Comparison of ENCODE assay signal across 10 cellular contexts in the genomic region with DNA sequence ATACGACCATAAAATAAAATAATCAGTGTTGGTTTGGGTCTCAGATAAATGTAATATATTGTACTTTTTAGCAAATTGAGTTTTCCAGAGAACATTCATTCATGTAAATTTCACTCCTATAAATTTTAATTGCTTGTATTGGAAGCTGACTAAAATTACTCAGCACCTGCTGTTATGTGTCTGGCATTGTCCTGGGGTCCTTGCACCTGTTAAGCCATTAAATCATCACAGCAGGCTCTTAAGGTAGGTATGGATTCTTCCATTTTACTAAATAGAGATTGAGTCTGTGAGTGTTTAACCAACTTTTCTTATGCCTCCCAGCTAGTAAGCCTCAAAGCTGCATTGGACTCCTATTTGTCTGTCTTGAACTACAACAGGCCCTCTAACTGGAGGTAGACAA.
DNase-seq lines count a peak whose midpoint lies in the region; ATAC-seq lines count a peak whose summit lies in the region.
"Had no signal": no experiment of that assay in that cellular context is flagged by ENCODE, and none has a peak within 500 bp of the region (broad histone marks: within the 10 kb centered on the region; RNA-seq: fewer than 3 reads in every experiment).

No MANE protein-coding gene starts in this region.

- peak overlapping the region; percentile 96 for H3K4me3 ChIP-seq in endocrine pancreas (ENCODE audit: control insufficient read depth, insufficient read depth, low read length)

- no peaks in the 10 kb centered on the region for H3K36me3 ChIP-seq in endocrine pancreas (ENCODE audit: control insufficient read depth, insufficient read depth, low read length)

- H3K4me1 Mint-ChIP-seq in stimulated activated effector memory CD8-positive, alpha-beta T cell treated with anti-CD3 and anti-CD28 coated beads, Interleukin-12 subunit alpha, Interleukin-12 subunit beta, amount 100 ng/mL, for 72 hours, result peaks cover 69% of the 10 kb centered on the region

- DNase-seq in NCI-H187 treated with DMSO at 0.1 percent for 48 hours (lab: John Stamatoyannopoulos, UW) (peak; percentile 21), NCI-H187 (lab: John Stamatoyannopoulos, UW) (no peak), NCI-H774 (lab: John Stamatoyannopoulos, UW) (peak; percentile 41), SKM-1 (lab: John Stamatoyannopoulos, UW; ENCODE audit: unreplicated experiment) (no peak), Ammon's horn (ENCODE audit: low spot score) (no peak)
- no peak for DNase-seq in stimulated activated effector memory CD8-positive, alpha-beta T cell treated with anti-CD3 and anti-CD28 coated beads, Interleukin-12 subunit alpha, Interleukin-12 subunit beta, amount 100 ng/mL, for 72 hours (ENCODE audit: low spot score in 2 of 2)
- DNase-seq: NCI-H2081 treated with DMSO at 0.1 percent for 48 hours, occipital lobe had no signal

- peak overlapping the region; percentile 55 for H3K27ac Mint-ChIP-seq in stimulated activated effector memory CD8-positive, alpha-beta T cell treated with anti-CD3 and anti-CD28 coated beads, Interleukin-12 subunit alpha, Interleukin-12 subunit beta, amount 100 ng/mL, for 72 hours

- ATAC-seq in stimulated activated effector memory CD8-positive, alpha-beta T cell treated with anti-CD3 and anti-CD28 coated beads, Interleukin-12 subunit alpha, Interleukin-12 subunit beta, amount 100 ng/mL, for 72 hours, result peak; percentile 25
- ATAC-seq in HG03196 (IDR thresholded peaks at IDR 0.05; ENCODE audit: unreplicated experiment), result no peak

- H3K9me3 ChIP-seq in endocrine pancreas (ENCODE audit: control insufficient read depth, low read length), result no peaks in the 10 kb centered on the region

- no peak overlapping the region for H3K9ac ChIP-seq in endocrine pancreas (ENCODE audit: control insufficient read depth, insufficient read depth, low read length)

- H3K4me1 ChIP-seq in endocrine pancreas (ENCODE audit: control insufficient read depth, insufficient read depth, low read length), result peaks cover 8% of the 10 kb centered on the region

- no peaks in the 10 kb centered on the region for H3K27me3 ChIP-seq in endocrine pancreas (ENCODE audit: control insufficient read depth, insufficient read depth, low read length)

- peaks cover 4% of the 10 kb centered on the region for H3K9me3 Mint-ChIP-seq in stimulated activated effector memory CD8-positive, alpha-beta T cell treated with anti-CD3 and anti-CD28 coated beads, Interleukin-12 subunit alpha, Interleukin-12 subunit beta, amount 100 ng/mL, for 72 hours

- peak overlapping the region; percentile 62 for H3K4me3 Mint-ChIP-seq in stimulated activated effector memory CD8-positive, alpha-beta T cell treated with anti-CD3 and anti-CD28 coated beads, Interleukin-12 subunit alpha, Interleukin-12 subunit beta, amount 100 ng/mL, for 72 hours

- H3K36me3 Mint-ChIP-seq in stimulated activated effector memory CD8-positive, alpha-beta T cell treated with anti-CD3 and anti-CD28 coated beads, Interleukin-12 subunit alpha, Interleukin-12 subunit beta, amount 100 ng/mL, for 72 hours, result peaks cover 11% of the 10 kb centered on the region

Comparison
In these comparisons a context has a peak if more than half of its experiments do, and no peak if none do; other contexts are left out.
1. DNase-seq: peak in NCI-H187 treated with DMSO at 0.1 percent for 48 hours (single experiment) and NCI-H774 (single experiment); none in NCI-H187 (0 of 2), stimulated activated effector memory CD8-positive, alpha-beta T cell treated with anti-CD3 and anti-CD28 coated beads, Interleukin-12 subunit alpha, Interleukin-12 subunit beta, amount 100 ng/mL, for 72 hours (0 of 2), SKM-1 (single experiment) and Ammon's horn (single experiment).